ENCODE assay signal across 1 cellular context in the genomic region with DNA sequence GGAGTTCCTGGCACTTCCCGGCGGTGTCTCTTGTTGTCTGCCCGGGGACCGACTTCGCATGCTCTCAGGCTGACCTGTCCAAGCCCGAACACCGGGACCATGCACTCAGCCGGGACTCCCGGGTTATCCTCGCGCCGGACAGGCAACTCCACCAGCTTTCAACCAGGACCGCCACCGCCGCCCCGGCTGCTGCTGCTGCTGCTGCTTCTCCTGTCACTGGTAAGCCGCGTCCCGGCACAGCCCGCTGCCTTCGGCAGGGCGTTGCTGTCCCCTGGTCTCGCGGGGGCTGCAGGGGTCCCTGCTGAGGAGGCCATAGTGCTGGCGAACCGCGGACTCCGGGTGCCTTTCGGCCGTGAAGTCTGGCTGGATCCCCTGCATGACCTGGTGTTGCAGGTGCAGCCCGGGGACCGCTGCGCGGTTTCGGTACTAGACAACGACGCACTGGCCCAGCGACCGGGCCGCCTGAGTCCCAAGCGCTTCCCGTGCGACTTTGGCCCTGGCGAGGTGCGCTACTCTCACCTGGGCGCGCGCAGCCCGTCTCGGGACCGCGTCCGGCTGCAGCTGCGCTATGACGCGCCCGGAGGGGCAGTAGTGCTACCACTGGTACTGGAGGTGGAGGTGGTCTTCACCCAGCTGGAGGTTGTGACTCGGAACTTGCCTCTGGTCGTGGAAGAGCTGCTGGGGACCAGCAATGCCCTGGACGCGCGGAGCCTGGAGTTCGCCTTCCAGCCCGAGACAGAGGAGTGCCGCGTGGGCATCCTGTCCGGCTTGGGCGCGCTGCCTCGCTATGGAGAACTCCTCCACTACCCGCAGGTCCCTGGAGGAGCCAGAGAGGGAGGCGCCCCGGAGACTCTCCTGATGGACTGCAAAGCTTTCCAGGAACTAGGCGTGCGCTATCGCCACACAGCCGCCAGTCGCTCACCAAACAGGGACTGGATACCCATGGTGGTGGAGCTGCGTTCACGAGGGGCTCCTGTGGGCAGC.
TF ChIP-seq lines count a peak whose summit lies in the region.

No MANE protein-coding gene starts in this region.

TF ChIP-seq in HepG2, 621 proteins besides CTCF, POLR2A, EP300 and RAD21 (continues in another document):
- TF ChIP-seq ZSCAN31 (CRISPR knock-in tag; IDR thresholded peaks at IDR 0.05; ENCODE audit: low read depth) (no peak), IKZF1 (IDR thresholded peaks at IDR 0.05) (no peak), SKIL (CRISPR knock-in tag; IDR thresholded peaks at IDR 0.05; ENCODE audit: borderline replicate concordance) (no peak), ZNF740 (CRISPR knock-in tag; IDR thresholded peaks at IDR 0.05) (no peak), ZNF451 (CRISPR knock-in tag; IDR thresholded peaks at IDR 0.05) (no peak), ZSCAN12 (CRISPR knock-in tag; IDR thresholded peaks at IDR 0.05) (no peak), PCBP2 (optimal IDR thresholded peaks at IDR 0.05; ENCODE audit: low read depth, low read length, poor library complexity, severe bottlenecking) (no peak), XRCC5 (optimal IDR thresholded peaks at IDR 0.05; ENCODE audit: low read length) (no peak), THRA (CRISPR knock-in tag; IDR thresholded peaks at IDR 0.05; ENCODE audit: borderline replicate concordance) (no peak), ZNF878 (CRISPR knock-in tag; IDR thresholded peaks at IDR 0.05) (no peak), ZHX2 (IDR thresholded peaks at IDR 0.05; ENCODE audit: low read depth) (no peak), ZHX2 (CRISPR knock-in tag; IDR thresholded peaks at IDR 0.05; ENCODE audit: borderline replicate concordance) (no peak), SIN3A (IDR thresholded peaks at IDR 0.05; ENCODE audit: borderline replicate concordance, low read depth, low read length) (no peak), MAF1 (CRISPR knock-in tag; IDR thresholded peaks at IDR 0.05; ENCODE audit: borderline replicate concordance) (no peak), ZNF598 (CRISPR knock-in tag; IDR thresholded peaks at IDR 0.05; ENCODE audit: borderline replicate concordance) (no peak)
- TF ChIP-seq, protein P1, sequence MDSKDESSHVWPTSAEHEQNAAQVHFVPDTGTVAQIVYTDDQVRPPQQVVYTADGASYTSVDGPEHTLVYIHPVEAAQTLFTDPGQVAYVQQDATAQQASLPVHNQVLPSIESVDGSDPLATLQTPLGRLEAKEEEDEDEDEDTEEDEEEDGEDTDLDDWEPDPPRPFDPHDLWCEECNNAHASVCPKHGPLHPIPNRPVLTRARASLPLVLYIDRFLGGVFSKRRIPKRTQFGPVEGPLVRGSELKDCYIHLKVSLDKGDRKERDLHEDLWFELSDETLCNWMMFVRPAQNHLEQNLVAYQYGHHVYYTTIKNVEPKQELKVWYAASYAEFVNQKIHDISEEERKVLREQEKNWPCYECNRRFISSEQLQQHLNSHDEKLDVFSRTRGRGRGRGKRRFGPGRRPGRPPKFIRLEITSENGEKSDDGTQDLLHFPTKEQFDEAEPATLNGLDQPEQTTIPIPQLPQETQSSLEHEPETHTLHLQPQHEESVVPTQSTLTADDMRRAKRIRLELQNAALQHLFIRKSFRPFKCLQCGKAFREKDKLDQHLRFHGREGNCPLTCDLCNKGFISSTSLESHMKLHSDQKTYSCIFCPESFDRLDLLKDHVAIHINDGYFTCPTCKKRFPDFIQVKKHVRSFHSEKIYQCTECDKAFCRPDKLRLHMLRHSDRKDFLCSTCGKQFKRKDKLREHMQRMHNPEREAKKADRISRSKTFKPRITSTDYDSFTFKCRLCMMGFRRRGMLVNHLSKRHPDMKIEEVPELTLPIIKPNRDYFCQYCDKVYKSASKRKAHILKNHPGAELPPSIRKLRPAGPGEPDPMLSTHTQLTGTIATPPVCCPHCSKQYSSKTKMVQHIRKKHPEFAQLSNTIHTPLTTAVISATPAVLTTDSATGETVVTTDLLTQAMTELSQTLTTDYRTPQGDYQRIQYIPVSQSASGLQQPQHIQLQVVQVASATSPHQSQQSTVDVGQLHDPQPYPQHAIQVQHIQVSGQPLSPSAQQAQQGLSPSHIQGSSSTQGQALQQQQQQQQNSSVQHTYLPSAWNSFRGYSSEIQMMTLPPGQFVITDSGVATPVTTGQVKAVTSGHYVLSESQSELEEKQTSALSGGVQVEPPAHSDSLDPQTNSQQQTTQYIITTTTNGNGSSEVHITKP (CRISPR knock-in tag; IDR thresholded peaks at IDR 0.05; ENCODE audit: low read depth), result no peak
- TF ChIP-seq, protein P2, sequence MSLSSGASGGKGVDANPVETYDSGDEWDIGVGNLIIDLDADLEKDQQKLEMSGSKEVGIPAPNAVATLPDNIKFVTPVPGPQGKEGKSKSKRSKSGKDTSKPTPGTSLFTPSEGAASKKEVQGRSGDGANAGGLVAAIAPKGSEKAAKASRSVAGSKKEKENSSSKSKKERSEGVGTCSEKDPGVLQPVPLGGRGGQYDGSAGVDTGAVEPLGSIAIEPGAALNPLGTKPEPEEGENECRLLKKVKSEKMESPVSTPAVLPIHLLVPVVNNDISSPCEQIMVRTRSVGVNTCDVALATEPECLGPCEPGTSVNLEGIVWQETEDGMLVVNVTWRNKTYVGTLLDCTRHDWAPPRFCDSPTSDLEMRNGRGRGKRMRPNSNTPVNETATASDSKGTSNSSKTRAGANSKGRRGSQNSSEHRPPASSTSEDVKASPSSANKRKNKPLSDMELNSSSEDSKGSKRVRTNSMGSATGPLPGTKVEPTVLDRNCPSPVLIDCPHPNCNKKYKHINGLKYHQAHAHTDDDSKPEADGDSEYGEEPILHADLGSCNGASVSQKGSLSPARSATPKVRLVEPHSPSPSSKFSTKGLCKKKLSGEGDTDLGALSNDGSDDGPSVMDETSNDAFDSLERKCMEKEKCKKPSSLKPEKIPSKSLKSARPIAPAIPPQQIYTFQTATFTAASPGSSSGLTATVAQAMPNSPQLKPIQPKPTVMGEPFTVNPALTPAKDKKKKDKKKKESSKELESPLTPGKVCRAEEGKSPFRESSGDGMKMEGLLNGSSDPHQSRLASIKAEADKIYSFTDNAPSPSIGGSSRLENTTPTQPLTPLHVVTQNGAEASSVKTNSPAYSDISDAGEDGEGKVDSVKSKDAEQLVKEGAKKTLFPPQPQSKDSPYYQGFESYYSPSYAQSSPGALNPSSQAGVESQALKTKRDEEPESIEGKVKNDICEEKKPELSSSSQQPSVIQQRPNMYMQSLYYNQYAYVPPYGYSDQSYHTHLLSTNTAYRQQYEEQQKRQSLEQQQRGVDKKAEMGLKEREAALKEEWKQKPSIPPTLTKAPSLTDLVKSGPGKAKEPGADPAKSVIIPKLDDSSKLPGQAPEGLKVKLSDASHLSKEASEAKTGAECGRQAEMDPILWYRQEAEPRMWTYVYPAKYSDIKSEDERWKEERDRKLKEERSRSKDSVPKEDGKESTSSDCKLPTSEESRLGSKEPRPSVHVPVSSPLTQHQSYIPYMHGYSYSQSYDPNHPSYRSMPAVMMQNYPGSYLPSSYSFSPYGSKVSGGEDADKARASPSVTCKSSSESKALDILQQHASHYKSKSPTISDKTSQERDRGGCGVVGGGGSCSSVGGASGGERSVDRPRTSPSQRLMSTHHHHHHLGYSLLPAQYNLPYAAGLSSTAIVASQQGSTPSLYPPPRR (CRISPR knock-in tag; IDR thresholded peaks at IDR 0.05; ENCODE audit: borderline replicate concordance), result no peak
- TF ChIP-seq, protein P3, sequence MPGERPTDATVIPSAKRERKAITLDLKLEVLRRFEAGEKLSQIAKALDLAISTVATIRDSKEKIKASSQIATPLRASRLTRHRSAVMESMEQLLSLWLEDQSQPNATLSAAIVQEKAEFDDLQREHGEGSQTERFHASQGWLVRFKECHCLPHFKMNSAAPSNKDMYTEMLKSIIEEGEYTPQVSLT (CRISPR knock-in tag; IDR thresholded peaks at IDR 0.05; ENCODE audit: borderline replicate concordance, low read depth), result no peak
